ENCODE assay signal across 8 cellular contexts in the genomic region with DNA sequence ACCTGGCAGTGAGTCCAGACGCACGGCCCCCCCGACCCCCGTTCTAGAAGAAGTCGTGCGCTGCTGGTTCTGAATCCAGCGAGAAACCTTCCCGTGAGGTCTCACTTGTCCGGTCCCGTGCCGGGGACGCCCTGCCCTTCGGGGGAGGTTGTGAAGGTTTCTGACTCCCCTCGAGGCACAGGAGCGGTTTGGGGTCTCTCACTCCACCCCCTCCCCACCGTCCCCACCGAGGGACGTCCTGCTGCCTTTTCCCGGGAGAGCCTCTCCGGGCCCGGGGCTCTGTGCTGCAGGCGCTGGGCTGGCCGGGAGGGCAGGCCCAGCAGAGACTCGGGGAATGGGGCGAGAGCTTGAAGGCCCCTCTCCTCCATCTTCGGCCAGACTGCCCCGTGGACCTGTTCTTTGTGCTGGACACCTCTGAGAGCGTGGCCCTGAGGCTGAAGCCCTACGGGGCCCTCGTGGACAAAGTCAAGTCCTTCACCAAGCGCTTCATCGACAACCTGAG. TPM values are rescaled to one million over a fixed set of nuclear protein-coding genes. Genes with fewer than 3 reads are reported as not detected.
DNase-seq lines count a peak whose midpoint lies in the region; ATAC-seq and TF ChIP-seq lines count a peak whose summit lies in the region.

No MANE protein-coding gene starts in this region.

- DNase-seq in RWPE2 (ENCODE audit: low spot score) (peak; percentile 59), fibroblast of mammary gland (ENCODE audit: low read depth) (no peak), neuronal stem cell (ENCODE audit: low spot score) (no peak), NCI-H128 (lab: John Stamatoyannopoulos, UW; ENCODE audit: unreplicated experiment) (no peak)
- DNase-seq in stimulated activated CD4-positive, alpha-beta T cell treated with anti-CD3 and anti-CD28 coated beads, Interleukin-4, amount 100 ng/mL, for 4 hours: no peak

- peak overlapping the region; percentile 94 for H2AFZ ChIP-seq in neuronal stem cell (ENCODE audit: low read length)

- H3K79me1 ChIP-seq in neuronal stem cell (ENCODE audit: low read depth, low read length): peaks cover 5% of the 10 kb centered on the region

- no peak overlapping the region for H2BK12ac ChIP-seq in neuronal stem cell (ENCODE audit: low read length)

- H3K4me2 ChIP-seq in neuronal stem cell (ENCODE audit: insufficient read depth, low read length, poor library complexity, severe bottlenecking): peak overlapping the region; percentile 93

- ATAC-seq in RWPE2 (ENCODE audit: low read depth) (peak; percentile 23; the same call in 2 of the 3 replicates), GM21717 (IDR thresholded peaks at IDR 0.05; ENCODE audit: unreplicated experiment) (no peak), HG03196 (IDR thresholded peaks at IDR 0.05; ENCODE audit: unreplicated experiment) (no peak)

- peak overlapping the region; percentile 92 for H3K18ac ChIP-seq in neuronal stem cell (ENCODE audit: low read length)

- no peak overlapping the region for H4K8ac ChIP-seq in neuronal stem cell (ENCODE audit: low read depth, low read length)

- peak overlapping the region; percentile 66 for H2AK5ac ChIP-seq in neuronal stem cell (ENCODE audit: low read depth, low read length)

- H2BK120ac ChIP-seq in neuronal stem cell (ENCODE audit: low read depth, low read length): peak overlapping the region; percentile 83

- peak overlapping the region; percentile 40 for H3K4me3 ChIP-seq in RWPE2 (ENCODE audit: severe bottlenecking)
- peak overlapping the region; percentile 80 for H3K4me3 ChIP-seq in fibroblast of mammary gland (ENCODE audit: control insufficient read depth, low read depth, low read length)
- peak overlapping the region; percentile 88 to 90 for H3K4me3 ChIP-seq in neuronal stem cell (ENCODE audit: low read length in 2 of 2)

- H3K4me1 ChIP-seq in RWPE2 (ENCODE audit: insufficient read depth, poor library complexity, severe bottlenecking): no peaks in the 10 kb centered on the region
- H3K4me1 ChIP-seq in neuronal stem cell (ENCODE audit: control insufficient read depth in 2 of 2, insufficient read depth in 1 of 2, low read depth in 1 of 2, low read length in 2 of 2): peaks cover 8 to 14% of the 10 kb centered on the region in 2 donors

- no peak overlapping the region for H3K4ac ChIP-seq in neuronal stem cell (ENCODE audit: low read length)

- no peaks in the 10 kb centered on the region for H3K36me3 ChIP-seq in RWPE2 (ENCODE audit: low read depth)
- peaks cover 3 to 30% of the 10 kb centered on the region in 2 donors for H3K36me3 ChIP-seq in neuronal stem cell (replicated peaks in 1 of 2; ENCODE audit: control insufficient read depth in 2 of 2, insufficient read depth in 2 of 2, low read length in 2 of 2)

- no peak overlapping the region for H2BK5ac ChIP-seq in neuronal stem cell (ENCODE audit: low read length)

- no peak for TF ChIP-seq CTCF in C4-2B (conservative IDR thresholded peaks at IDR 0.05)
- no peak for TF ChIP-seq CTCF in RWPE2 (IDR thresholded peaks at IDR 0.05; ENCODE audit: poor library complexity, severe bottlenecking)
- TF ChIP-seq CTCF in fibroblast of mammary gland (conservative IDR thresholded peaks at IDR 0.05; ENCODE audit: control insufficient read depth, insufficient read depth, low read depth, low read length): no peak

- H3K27me3 ChIP-seq in RWPE2 (ENCODE audit: insufficient read depth, poor library complexity, severe bottlenecking) (no peaks in the 10 kb centered on the region), neuronal stem cell (ENCODE audit: control insufficient read depth in 3 of 3, insufficient read depth in 3 of 3, low read depth in 1 of 3, low read length in 3 of 3) (peaks cover 0 to 17% (median 0%) of the 10 kb centered on the region in 3 experiments)

- peak overlapping the region; percentile 75 for H3K23ac ChIP-seq in neuronal stem cell (ENCODE audit: low read depth, low read length, poor library complexity)

- H3K14ac ChIP-seq in neuronal stem cell (ENCODE audit: low read length): peak overlapping the region; percentile 84

- WGBS in neuronal stem cell (ENCODE audit: extremely low coverage in 2 of 2, insufficient read length in 2 of 2, insufficient replicate concordance in 1 of 2), 2 donors: no CpG with 5 or more reads among the region's 32 CpGs

- H3K9me3 ChIP-seq in RWPE2 (ENCODE audit: severe bottlenecking): no peaks in the 10 kb centered on the region
- H3K9me3 ChIP-seq in neuronal stem cell (replicated peaks in 1 of 2; ENCODE audit: control insufficient read depth in 2 of 2, insufficient read depth in 1 of 2, low read depth in 1 of 2, low read length in 2 of 2): no peaks in the 10 kb centered on the region

- H3K27ac ChIP-seq in C4-2B (peak overlapping the region; percentile 82), RWPE2 (ENCODE audit: poor library complexity, severe bottlenecking) (no peak overlapping the region), neuronal stem cell (replicated peaks; ENCODE audit: low read length) (no peak overlapping the region)

- H2BK15ac ChIP-seq in neuronal stem cell (ENCODE audit: low read length): peak overlapping the region; percentile 99

- no peak overlapping the region for H4K91ac ChIP-seq in neuronal stem cell (ENCODE audit: low read depth, low read length, poor library complexity)

- H3K9ac ChIP-seq in neuronal stem cell (ENCODE audit: low read depth, low read length, poor library complexity): peak overlapping the region; percentile 99

RNA-seq across cellular contexts. Expression of a gene that starts 0.7 kb away (rescaled TPM):
- 54.3 TPM for polyA plus RNA-seq in neuronal stem cell (2013, experiment 1 of 2)
- 53.4 TPM for polyA plus RNA-seq in neuronal stem cell (2013, experiment 2 of 2)
